In genomic region chr17:45915263-45915662, GRCh38 we compare ENCODE assay signal across 1 cellular context.
A peak's percentile ranks its signal among the peaks of the same experiment; 100 is the strongest.
TF ChIP-seq lines count a peak whose summit lies in the region.

No MANE protein-coding gene starts in this region.

TF ChIP-seq in HepG2, 621 proteins besides CTCF, POLR2A, EP300 and RAD21 (continued from another document):
- TF ChIP-seq ZNF646 (CRISPR knock-in tag; IDR thresholded peaks at IDR 0.05) (peak; percentile 88), JUNB (CRISPR knock-in tag; IDR thresholded peaks at IDR 0.05; ENCODE audit: borderline replicate concordance) (peak; percentile 31; the same call in 1 of the 2 replicates), NBN (conservative IDR thresholded peaks at IDR 0.05) (peak; percentile 95; the same call in 1 of the 2 replicates), MED8 (CRISPR knock-in tag; IDR thresholded peaks at IDR 0.05; ENCODE audit: insufficient replicate concordance) (no peak), ZNF317 (CRISPR knock-in tag; IDR thresholded peaks at IDR 0.05) (no peak), BRF2 (CRISPR knock-in tag; IDR thresholded peaks at IDR 0.05) (no peak), TFDP1 (CRISPR knock-in tag; IDR thresholded peaks at IDR 0.05; ENCODE audit: borderline replicate concordance) (no peak)
TF ChIP-seq in HepG2: peak in this region for 16.
